In genomic region chr7:99616359-99617186, GRCh38 we compare ENCODE assay signal across 1 cellular context.
TF ChIP-seq lines count a peak whose summit lies in the region.

ZSCAN25 (plus strand) TSS chr7:99616946; CDS start chr7:99619607, 2,661 bp downstream.

TF ChIP-seq in HEK293, 187 proteins besides CTCF, POLR2A, EP300 and RAD21 (continued from another document and continues in another):
- TF ChIP-seq SP3 (tag by site-specific recombination; IDR thresholded peaks at IDR 0.05) (peak; percentile 48; the same call in 1 of the 2 replicates), ZNF449 (tag by site-specific recombination; IDR thresholded peaks at IDR 0.05) (no peak), ZNF26 (tag by site-specific recombination; IDR thresholded peaks at IDR 0.05) (no peak), ZNF19 (tag by site-specific recombination; IDR thresholded peaks at IDR 0.05; ENCODE audit: low read depth) (no peak), ZNF792 (tag by site-specific recombination; IDR thresholded peaks at IDR 0.05) (0 out of 2 replicates have a peak, but pooled peaks have one; percentile 6), ZNF16 (tag by site-specific recombination; IDR thresholded peaks at IDR 0.05; ENCODE audit: low read depth) (0 out of 2 replicates have a peak, but pooled peaks have one; percentile 9), ZNF571 (tag by site-specific recombination; IDR thresholded peaks at IDR 0.05) (no peak), REPIN1 (tag by site-specific recombination; IDR thresholded peaks at IDR 0.05; ENCODE audit: low read depth) (0 out of 2 replicates have a peak, but pooled peaks have one; percentile 79), ZNF18 (tag by site-specific recombination; IDR thresholded peaks at IDR 0.05) (no peak), ZBTB1 (tag by site-specific recombination; IDR thresholded peaks at IDR 0.05) (no peak), IKZF3 (tag by site-specific recombination; IDR thresholded peaks at IDR 0.05) (no peak), OSR2 (tag by site-specific recombination; IDR thresholded peaks at IDR 0.05) (no peak; the same call in 1 of the 2 replicates), REST (tag by site-specific recombination; IDR thresholded peaks at IDR 0.05) (peak; percentile 58), ZNF366 (tag by site-specific recombination; conservative IDR thresholded peaks at IDR 0.05) (peak; percentile 28; the same call in 1 of the 2 replicates), GLI4 (tag by site-specific recombination; IDR thresholded peaks at IDR 0.05) (peak; percentile 96), ZNF747 (tag by site-specific recombination; IDR thresholded peaks at IDR 0.05) (no peak), TRIM28 (IDR thresholded peaks at IDR 0.05; ENCODE audit: borderline replicate concordance, low read length) (peak; percentile 72; the same call in 1 of the 2 replicates), ZNF48 (tag by site-specific recombination; IDR thresholded peaks at IDR 0.05) (no peak), PRDM2 (tag by site-specific recombination; IDR thresholded peaks at IDR 0.05; ENCODE audit: borderline replicate concordance) (no peak), ZNF2 (tag by site-specific recombination; IDR thresholded peaks at IDR 0.05) (peak; percentile 93), TSHZ1 (tag by site-specific recombination; IDR thresholded peaks at IDR 0.05; ENCODE audit: borderline replicate concordance) (no peak), ZNF354C (tag by site-specific recombination; IDR thresholded peaks at IDR 0.05; ENCODE audit: borderline replicate concordance, low read depth) (no peak), ZNF596 (tag by site-specific recombination; IDR thresholded peaks at IDR 0.05) (no peak), RBAK (tag by site-specific recombination; IDR thresholded peaks at IDR 0.05) (peak; percentile 66), ZNF510 (tag by site-specific recombination; IDR thresholded peaks at IDR 0.05; ENCODE audit: insufficient replicate concordance) (no peak), KLF8 (tag by site-specific recombination; IDR thresholded peaks at IDR 0.05) (peak; percentile 59), ZNF704 (tag by site-specific recombination; IDR thresholded peaks at IDR 0.05) (no peak), ZNF518A (tag by site-specific recombination; conservative IDR thresholded peaks at IDR 0.05; ENCODE audit: low read depth) (peak; percentile 98), ZNF621 (tag by site-specific recombination; IDR thresholded peaks at IDR 0.05) (no peak), ZNF843 (tag by site-specific recombination; IDR thresholded peaks at IDR 0.05) (peak; percentile 74)
